ENCODE assay signal across 10 cellular contexts in genomic region chr2:53018830-53019425, GRCh38.
DNase-seq lines count a peak whose midpoint lies in the region; ATAC-seq, FAIRE-seq and TF ChIP-seq lines count a peak whose summit lies in the region.
"Had no signal": no experiment of that assay in that cellular context is flagged by ENCODE, and none has a peak within 500 bp of the region (broad histone marks: within the 10 kb centered on the region; RNA-seq: fewer than 3 reads in every experiment).

No MANE protein-coding gene starts in this region.

- in situ Hi-C loops in GM12878 (cut with MboI) (no loop called here), HAP-1 (cut with MboI; ENCODE audit: low sequenced_read_pairs) (no loop called here)

- 2% methylated on average over 2 of the region's 2 CpGs for WGBS in GM12878 (ENCODE audit: insufficient coverage, insufficient replicate concordance, low lambda C conversion rate, missing lambda C conversion rate)

- no peak overlapping the region for H2AFZ ChIP-seq in GM12878 (ENCODE audit: control insufficient read depth, low read depth, low read length)

- intact Hi-C loops in GM12878 (cut with micrococcal nuclease; ENCODE audit: unreplicated experiment): no loop called here

- no peaks in the 10 kb centered on the region for H3K36me3 ChIP-seq in GM12878 (ENCODE audit: control insufficient read depth in 2 of 2, insufficient read depth in 2 of 2, low read length in 1 of 2)
- H3K36me3 ChIP-seq in HAP-1 (replicated peaks): no peaks in the 10 kb centered on the region
- H3K36me3 ChIP-seq: SJCRH30 had no signal

- H3K9me3 ChIP-seq in GM12878 (replicated peaks; ENCODE audit: control insufficient read depth, insufficient read depth, low read length) (no peaks in the 10 kb centered on the region), HAP-1 (no peaks in the 10 kb centered on the region)

- TF ChIP-seq EP300 in GM12878 (IDR thresholded peaks at IDR 0.05; ENCODE audit: borderline replicate concordance in 1 of 2, control insufficient read depth in 1 of 2, low read depth in 2 of 2, low read length in 2 of 2): no peak

- CTCF ChIA-PET in GM12878 (lab: Yijun Ruan, JAX): no interaction called here

- H3K27ac ChIP-seq in GM12878 (ENCODE audit: control insufficient read depth, insufficient read depth): no peak overlapping the region
- H3K27ac ChIP-seq: SJCRH30 had no signal

- RAD21 ChIA-PET in GM12878 (lab: Charles Lee; ENCODE audit: unreplicated experiment): no interaction called here

- H3K4me2 ChIP-seq in GM12878 (ENCODE audit: control insufficient read depth, insufficient read depth): no peak overlapping the region

- H3K4me3 ChIP-seq in LNCaP clone FGC (ENCODE audit: low read depth, low read length): no peak overlapping the region
- no peak overlapping the region for H3K4me3 ChIP-seq in GM12878
- H3K4me3 ChIP-seq in HAP-1: no peak overlapping the region
- H3K4me3 ChIP-seq: SJCRH30 had no signal

- peak overlapping the region in 2 of 3 experiments; percentile 9 to 28 for H3K27ac Mint-ChIP-seq in nephron

- no peaks in the 10 kb centered on the region for H3K9me3 Mint-ChIP-seq in nephron
- H3K9me3 Mint-ChIP-seq in activated T-cell treated with anti-CD3 and anti-CD28 coated beads, Interleukin-2, amount 50 U/mL, for 4 hours: peaks cover 10% of the 10 kb centered on the region

- H3K4me1 ChIP-seq in GM12878 (ENCODE audit: control insufficient read depth, insufficient read depth, low read length) (no peaks in the 10 kb centered on the region), HAP-1 (no peaks in the 10 kb centered on the region)
- H3K4me1 ChIP-seq: SJCRH30 had no signal

- TF ChIP-seq POLR2A in GM12878 (IDR thresholded peaks at IDR 0.05; ENCODE audit: low read depth, low read length): no peak

- no peak overlapping the region for H3K4me3 Mint-ChIP-seq in nephron
- H3K4me3 Mint-ChIP-seq in activated T-cell treated with anti-CD3 and anti-CD28 coated beads, Interleukin-2, amount 50 U/mL, for 4 hours: no peak overlapping the region

- H3K79me2 ChIP-seq in GM12878 (ENCODE audit: control insufficient read depth, insufficient read depth, low read length): no peaks in the 10 kb centered on the region

- SMC1A ChIA-PET in GM12878 (lab: Charles Lee; ENCODE audit: uncharacterized antibody, unreplicated experiment): no interaction called here

- no peak overlapping the region for H3K9ac ChIP-seq in GM12878 (ENCODE audit: control insufficient read depth, insufficient read depth, low read length)

- H3K36me3 Mint-ChIP-seq in nephron (ENCODE audit: low read depth): no peaks in the 10 kb centered on the region
- H3K36me3 Mint-ChIP-seq in activated T-cell treated with anti-CD3 and anti-CD28 coated beads, Interleukin-2, amount 50 U/mL, for 4 hours (ENCODE audit: insufficient read depth): no peaks in the 10 kb centered on the region

- no peaks in the 10 kb centered on the region for H3K27me3 Mint-ChIP-seq in nephron (ENCODE audit: low read depth)
- peaks cover 4% of the 10 kb centered on the region for H3K27me3 Mint-ChIP-seq in activated T-cell treated with anti-CD3 and anti-CD28 coated beads, Interleukin-2, amount 50 U/mL, for 4 hours (ENCODE audit: low read depth)

- ATAC-seq in GM12878: no peak
- no peak for ATAC-seq in activated T-cell treated with anti-CD3 and anti-CD28 coated beads, Interleukin-2, amount 50 U/mL, for 4 hours

- H4K20me1 ChIP-seq in GM12878 (ENCODE audit: control insufficient read depth, insufficient read depth): no peaks in the 10 kb centered on the region

- TF ChIP-seq RAD21 in GM12878 (IDR thresholded peaks at IDR 0.05; ENCODE audit: insufficient read depth, low read depth, low read length): no peak

- POLR2A ChIA-PET in GM12878 (lab: Charles Lee): no interaction called here

- TF ChIP-seq CTCF in LNCaP clone FGC (IDR thresholded peaks at IDR 0.05; ENCODE audit: control insufficient read depth, extremely low read depth, insufficient read depth) (peak; percentile 23; the same call in 1 of the 2 replicates), GM12878 (IDR thresholded peaks at IDR 0.05 in 2 of 3, conservative IDR thresholded peaks at IDR 0.05 in 1 of 3; ENCODE audit: control insufficient read depth in 2 of 3, extremely low read depth in 1 of 3, insufficient read depth in 1 of 3, low read depth in 3 of 3, low read length in 3 of 3) (no peak), nephron (IDR thresholded peaks at IDR 0.05; ENCODE audit: unreplicated experiment in 3 of 3) (peak; percentile 28 to 51 (median 41))

- H3K4me1 Mint-ChIP-seq in nephron: peaks cover 11% of the 10 kb centered on the region
- H3K4me1 Mint-ChIP-seq in activated T-cell treated with anti-CD3 and anti-CD28 coated beads, Interleukin-2, amount 50 U/mL, for 4 hours (ENCODE audit: low read depth): no peaks in the 10 kb centered on the region

- peak; percentile 7 for FAIRE-seq in GM12878 (lab: Jason Lieb, UNC)

- BruUV-seq in GM12878 (replicated peaks; lab: Mats Ljungman, UMichigan): no TSS peak

- H3K27me3 ChIP-seq in GM12878 (replicated peaks in 1 of 2; ENCODE audit: control insufficient read depth in 2 of 2, insufficient read depth in 2 of 2, low read length in 1 of 2) (no peaks in the 10 kb centered on the region), HAP-1 (ENCODE audit: low read depth) (no peaks in the 10 kb centered on the region)
- H3K27me3 ChIP-seq: SJCRH30 had no signal

- DNase-seq in DMS53 (lab: John Stamatoyannopoulos, UW): peak; percentile 43
- DNase-seq in LNCaP clone FGC (ENCODE audit: low read depth): no peak
- no peak for DNase-seq in GM12878 (ENCODE audit: low read depth, low spot score)
- DNase-seq in DMS153 treated with DMSO at 0.1 percent for 48 hours (lab: John Stamatoyannopoulos, UW; ENCODE audit: unreplicated experiment): no peak
- DNase-seq in activated T-cell treated with anti-CD3 and anti-CD28 coated beads, Interleukin-2, amount 50 U/mL, for 4 hours: no peak
- DNase-seq in HAP-1 (ENCODE audit: low spot score in 2 of 2): no peak
- DNase-seq: foreskin melanocyte, MV-4-11 had no signal

TF ChIP-seq in GM12878, 131 proteins besides CTCF, POLR2A, EP300 and RAD21 (continues in another document):
- TF ChIP-seq BMI1 (IDR thresholded peaks at IDR 0.05; ENCODE audit: borderline replicate concordance) (no peak), KDM1A (IDR thresholded peaks at IDR 0.05; ENCODE audit: borderline replicate concordance) (no peak), ZZZ3 (IDR thresholded peaks at IDR 0.05; ENCODE audit: control insufficient read depth, insufficient read length, low read depth) (no peak), CUX1 (IDR thresholded peaks at IDR 0.05; ENCODE audit: insufficient replicate concordance, low read depth, low read length) (no peak), RFX5 (IDR thresholded peaks at IDR 0.05; ENCODE audit: low read depth, low read length) (no peak), SUZ12 (IDR thresholded peaks at IDR 0.05; ENCODE audit: unreplicated experiment) (no peak), SMC3 (IDR thresholded peaks at IDR 0.05; ENCODE audit: borderline replicate concordance, low read length) (no peak)

Comparison
In these comparisons a context has a peak if more than half of its experiments do, and no peak if none do; other contexts are left out.
1. CTCF ChIP-seq: peak in LNCaP clone FGC (single experiment) and nephron (3 of 3); none in GM12878 (0 of 3).